11 cellular contexts compared by ENCODE assay signal in genomic region chr4:125389713-125390112, GRCh38.
DNase-seq lines count a peak whose midpoint lies in the region; ATAC-seq, FAIRE-seq and TF ChIP-seq lines count a peak whose summit lies in the region.
"Had no signal": no experiment of that assay in that cellular context is flagged by ENCODE, and none has a peak within 500 bp of the region (broad histone marks: within the 10 kb centered on the region; RNA-seq: fewer than 3 reads in every experiment).

No MANE protein-coding gene starts in this region.

- H3K27me3 ChIP-seq in astrocyte (ENCODE audit: insufficient read depth, low read length) (no peaks in the 10 kb centered on the region), left ventricle myocardium inferior (ENCODE audit: low read depth) (no peaks in the 10 kb centered on the region), skeletal muscle satellite cell (ENCODE audit: control insufficient read depth, insufficient read depth, low read length) (no peaks in the 10 kb centered on the region), endodermal cell (ENCODE audit: control insufficient read depth, insufficient read depth, low read length, poor library complexity, severe bottlenecking) (no peaks in the 10 kb centered on the region)

- no peaks in the 10 kb centered on the region for H4K20me1 ChIP-seq in astrocyte (ENCODE audit: insufficient read depth, low read length)

- H3K36me3 Mint-ChIP-seq in astrocyte (ENCODE audit: low read depth, unreplicated experiment) (no peaks in the 10 kb centered on the region), endodermal cell (ENCODE audit: low read depth) (no peaks in the 10 kb centered on the region)

- H3K79me2 ChIP-seq in astrocyte (ENCODE audit: insufficient read depth, low read length) = no peaks in the 10 kb centered on the region

- H2AFZ ChIP-seq in astrocyte (ENCODE audit: low read depth, low read length) = peak overlapping the region; percentile 13

- 88 to 100% methylated on average over 2 to 3 of the region's 3 CpGs for WGBS in endodermal cell (ENCODE audit: insufficient coverage in 1 of 2, insufficient read length in 1 of 2), 2 experiments

- H3K36me3 ChIP-seq in astrocyte (ENCODE audit: insufficient read depth, low read length) (no peaks in the 10 kb centered on the region), left ventricle myocardium inferior (no peaks in the 10 kb centered on the region), skeletal muscle satellite cell (ENCODE audit: insufficient read depth, low read length) (no peaks in the 10 kb centered on the region), endodermal cell (ENCODE audit: control insufficient read depth, insufficient read depth, low read length) (no peaks in the 10 kb centered on the region)

- no peak overlapping the region for H3K4me3 Mint-ChIP-seq in astrocyte (ENCODE audit: unreplicated experiment)
- no peak overlapping the region for H3K4me3 Mint-ChIP-seq in endodermal cell

- H3K4me3 ChIP-seq in astrocyte (ENCODE audit: insufficient read depth, low read depth, low read length) (peak overlapping the region; percentile 27), left ventricle myocardium inferior (peak overlapping the region; percentile 20), skeletal muscle satellite cell (ENCODE audit: low read length) (peak overlapping the region; percentile 62), endodermal cell (ENCODE audit: low read length) (no peak overlapping the region)

- no peaks in the 10 kb centered on the region for H3K27me3 Mint-ChIP-seq in astrocyte (ENCODE audit: low read depth, unreplicated experiment)
- H3K27me3 Mint-ChIP-seq in endodermal cell (ENCODE audit: insufficient read depth) = no peaks in the 10 kb centered on the region

- TF ChIP-seq CTCF in astrocyte (IDR thresholded peaks at IDR 0.05; ENCODE audit: insufficient read depth, low read depth, low read length) (no peak), left ventricle myocardium inferior (IDR thresholded peaks at IDR 0.05; ENCODE audit: borderline replicate concordance) (no peak), endodermal cell (conservative IDR thresholded peaks at IDR 0.05) (no peak)

- peak overlapping the region; percentile 49 for H3K27ac Mint-ChIP-seq in astrocyte (ENCODE audit: unreplicated experiment)
- no peak overlapping the region for H3K27ac Mint-ChIP-seq in endodermal cell

- H3K4me2 ChIP-seq in astrocyte (ENCODE audit: low read length) (peak overlapping the region; percentile 72), skeletal muscle satellite cell (ENCODE audit: low read length) (peak overlapping the region; percentile 81)

- FAIRE-seq in astrocyte (lab: Jason Lieb, UNC) = no peak

- peak overlapping the region; percentile 57 for H3K9ac ChIP-seq in astrocyte (ENCODE audit: low read length)
- H3K9ac ChIP-seq in skeletal muscle satellite cell (ENCODE audit: low read depth, low read length) = peak overlapping the region; percentile 75
- no peak overlapping the region for H3K9ac ChIP-seq in endodermal cell (ENCODE audit: extremely low read depth, low read length, poor library complexity, severe bottlenecking)

- peak; percentile 97 for DNase-seq in GM04503 (ENCODE audit: low read depth)
- DNase-seq in astrocyte (ENCODE audit: low read depth) = peak; percentile 98
- no peak for DNase-seq in left ventricle myocardium inferior
- no peak for DNase-seq in endodermal cell
- no peak for DNase-seq in NCI-H526 (lab: John Stamatoyannopoulos, UW)
- DNase-seq: DND-41; posterior cingulate gyrus; stimulated activated naive CD4-positive, alpha-beta T cell had no signal

- peaks cover 19% of the 10 kb centered on the region for H3K4me1 ChIP-seq in astrocyte (ENCODE audit: insufficient read depth, low read length)
- H3K4me1 ChIP-seq in left ventricle myocardium inferior = peaks cover 54% of the 10 kb centered on the region
- peaks cover 40% of the 10 kb centered on the region for H3K4me1 ChIP-seq in skeletal muscle satellite cell (ENCODE audit: control insufficient read depth, insufficient read depth, low read length)
- no peaks in the 10 kb centered on the region for H3K4me1 ChIP-seq in endodermal cell (ENCODE audit: control insufficient read depth, insufficient read depth, low read length)

- H3K9me3 Mint-ChIP-seq in astrocyte (ENCODE audit: unreplicated experiment) (no peaks in the 10 kb centered on the region), endodermal cell (peaks cover 4% of the 10 kb centered on the region)

- intact Hi-C loops in left ventricle myocardium inferior (cut with micrococcal nuclease) = no loop called here

- peaks cover 20% of the 10 kb centered on the region for H3K4me1 Mint-ChIP-seq in astrocyte (ENCODE audit: low read depth, unreplicated experiment)
- peaks cover 17% of the 10 kb centered on the region for H3K4me1 Mint-ChIP-seq in endodermal cell

- H3K9me3 ChIP-seq in astrocyte (ENCODE audit: insufficient read depth, low read depth, low read length) (no peaks in the 10 kb centered on the region), left ventricle myocardium inferior (replicated peaks) (no peaks in the 10 kb centered on the region), skeletal muscle satellite cell (replicated peaks; ENCODE audit: low read length) (no peaks in the 10 kb centered on the region), endodermal cell (ENCODE audit: control insufficient read depth, low read length) (no peaks in the 10 kb centered on the region)

- H3K27ac ChIP-seq in astrocyte (ENCODE audit: low read depth, low read length) = peak overlapping the region; percentile 85
- H3K27ac ChIP-seq in left ventricle myocardium inferior (replicated peaks) = peak overlapping the region; percentile 83
- no peak overlapping the region for H3K27ac ChIP-seq in endodermal cell (ENCODE audit: low read depth, low read length)

- no peak for ATAC-seq in HG03442 (IDR thresholded peaks at IDR 0.05; ENCODE audit: unreplicated experiment)
- ATAC-seq in GM21723 (IDR thresholded peaks at IDR 0.05; ENCODE audit: unreplicated experiment) = no peak

Comparison
In these comparisons a context has a peak if more than half of its experiments do, and no peak if none do; other contexts are left out.
1. DNase-seq: peak in GM04503 (single experiment) and astrocyte (single experiment); none in left ventricle myocardium inferior (single experiment), endodermal cell (single experiment) and NCI-H526 (0 of 2).